13 cellular contexts compared by ENCODE assay signal in the genomic region with DNA sequence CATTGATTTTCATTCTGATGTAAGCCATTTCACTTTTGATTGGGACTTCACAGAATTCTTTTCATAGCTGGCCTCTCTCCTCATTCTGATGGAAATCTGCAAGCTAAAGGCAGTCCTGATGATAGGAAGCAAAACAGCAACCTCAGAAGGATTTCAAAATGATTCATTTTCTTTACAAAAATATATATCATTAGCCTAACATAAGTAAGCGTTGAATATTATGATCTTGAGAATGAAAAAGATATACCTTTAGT.
"Had no signal": no experiment of that assay in that cellular context is flagged by ENCODE, and none has a peak within 500 bp of the region (broad histone marks: within the 10 kb centered on the region; RNA-seq: fewer than 3 reads in every experiment).

No MANE protein-coding gene starts in this region.

- H3K4me3 Mint-ChIP-seq: activated naive CD8-positive, alpha-beta T cell treated with anti-CD3 and anti-CD28 coated beads for 36 hours; activated T-helper 1 cell treated with anti-CD3 and anti-CD28 coated beads, Interleukin-12 subunit alpha, Interleukin-12 subunit beta, Interleukin-2, Interleukin-4 antibody, amounts not matched to agents 30 ng/mL and 10 ng/mL and 1 ng/mL, durations not matched to agents 14 hours and 24 hours and 36 hours; brain; nephron progenitor cell; stimulated activated effector memory CD8-positive, alpha-beta T cell treated with anti-CD3 and anti-CD28 coated beads, Interleukin-12 subunit alpha, Interleukin-12 subunit beta, amount 100 ng/mL, for 72 hours; T-helper 2 cell treated with Interferon-gamma antibody and Interleukin-4, amounts not matched to agents 5 μg/mL and 100 μg/mL, for 36 hours had no signal

- H3K27ac Mint-ChIP-seq: activated naive CD8-positive, alpha-beta T cell treated with anti-CD3 and anti-CD28 coated beads for 36 hours; activated T-helper 1 cell treated with anti-CD3 and anti-CD28 coated beads, Interleukin-12 subunit alpha, Interleukin-12 subunit beta, Interleukin-2, Interleukin-4 antibody, amounts not matched to agents 30 ng/mL and 10 ng/mL and 1 ng/mL, durations not matched to agents 14 hours and 24 hours and 36 hours; brain; nephron progenitor cell; stimulated activated effector memory CD8-positive, alpha-beta T cell treated with anti-CD3 and anti-CD28 coated beads, Interleukin-12 subunit alpha, Interleukin-12 subunit beta, amount 100 ng/mL, for 72 hours; T-helper 2 cell treated with Interferon-gamma antibody and Interleukin-4, amounts not matched to agents 5 μg/mL and 100 μg/mL, for 36 hours had no signal

- DNase-seq: activated CD4-positive, CD25-positive, alpha-beta regulatory T cell; colonic mucosa; hippocampal formation; ovary; upper lobe of right lung had no signal

- H3K27me3 ChIP-seq: colonic mucosa, ovary, upper lobe of right lung had no signal

- H3K4me1 Mint-ChIP-seq: nephron progenitor cell; stimulated activated effector memory CD8-positive, alpha-beta T cell treated with anti-CD3 and anti-CD28 coated beads, Interleukin-12 subunit alpha, Interleukin-12 subunit beta, amount 100 ng/mL, for 72 hours had no signal

- H3K27ac ChIP-seq: colonic mucosa, ovary, thoracic aorta, upper lobe of right lung had no signal

- H3K9me3 Mint-ChIP-seq: activated naive CD8-positive, alpha-beta T cell treated with anti-CD3 and anti-CD28 coated beads for 36 hours; activated T-helper 1 cell treated with anti-CD3 and anti-CD28 coated beads, Interleukin-12 subunit alpha, Interleukin-12 subunit beta, Interleukin-2, Interleukin-4 antibody, amounts not matched to agents 30 ng/mL and 10 ng/mL and 1 ng/mL, durations not matched to agents 14 hours and 24 hours and 36 hours; nephron progenitor cell; T-helper 2 cell treated with Interferon-gamma antibody and Interleukin-4, amounts not matched to agents 5 μg/mL and 100 μg/mL, for 36 hours had no signal

- H3K4me1 ChIP-seq: colonic mucosa, upper lobe of right lung had no signal

- H3K27me3 Mint-ChIP-seq: activated naive CD8-positive, alpha-beta T cell treated with anti-CD3 and anti-CD28 coated beads for 36 hours; brain had no signal

- H3K36me3 Mint-ChIP-seq: activated naive CD8-positive, alpha-beta T cell treated with anti-CD3 and anti-CD28 coated beads for 36 hours; brain; stimulated activated effector memory CD8-positive, alpha-beta T cell treated with anti-CD3 and anti-CD28 coated beads, Interleukin-12 subunit alpha, Interleukin-12 subunit beta, amount 100 ng/mL, for 72 hours had no signal

- H3K36me3 ChIP-seq: colonic mucosa, ovary, thoracic aorta, upper lobe of right lung had no signal

- H3K4me3 ChIP-seq: colonic mucosa, ovary, thoracic aorta, upper lobe of right lung had no signal

- H3K9me3 ChIP-seq: colonic mucosa, ovary, thoracic aorta, upper lobe of right lung had no signal

- FAIRE-seq: endometrium had no signal
